Comparison of ENCODE assay signal across 8 cellular contexts in the genomic region with DNA sequence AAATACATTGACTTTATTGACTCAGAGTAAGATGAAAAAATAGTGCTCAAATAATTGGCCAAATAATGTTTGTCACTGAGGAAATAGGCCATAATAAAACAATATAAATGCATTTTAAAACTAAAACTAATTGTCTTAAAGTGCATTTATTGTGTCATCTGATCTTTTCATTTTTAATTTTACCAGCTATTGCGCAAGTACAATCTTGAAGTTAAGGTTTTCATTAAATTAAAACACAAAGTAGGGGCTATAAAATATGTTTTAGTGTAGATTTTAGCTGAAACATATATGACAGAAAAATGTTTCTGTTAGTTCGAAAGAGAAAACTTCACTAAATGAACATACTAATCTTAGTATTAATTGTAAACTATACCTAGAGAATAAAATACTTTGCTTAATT.
"Had no signal": no experiment of that assay in that cellular context is flagged by ENCODE, and none has a peak within 500 bp of the region (broad histone marks: within the 10 kb centered on the region; RNA-seq: fewer than 3 reads in every experiment).

No MANE protein-coding gene starts in this region.

- ATAC-seq: GM23338, HCT116 had no signal

- H2AFZ ChIP-seq: GM23338 had no signal

- H3K9ac ChIP-seq: KMS-11 had no signal

- H3K4me3 ChIP-seq: GM23338, HAP-1 had no signal

- H3K27ac ChIP-seq: HL-60, KMS-11 had no signal

- DNase-seq: H7, HFFc6, KBM-7 had no signal

- H3K4me1 ChIP-seq: HAP-1 had no signal

- H3K36me3 ChIP-seq: HAP-1 had no signal

- H3K9me3 ChIP-seq: HAP-1 had no signal

- H3K4me2 ChIP-seq: GM23338, KMS-11 had no signal
